In the genomic region with DNA sequence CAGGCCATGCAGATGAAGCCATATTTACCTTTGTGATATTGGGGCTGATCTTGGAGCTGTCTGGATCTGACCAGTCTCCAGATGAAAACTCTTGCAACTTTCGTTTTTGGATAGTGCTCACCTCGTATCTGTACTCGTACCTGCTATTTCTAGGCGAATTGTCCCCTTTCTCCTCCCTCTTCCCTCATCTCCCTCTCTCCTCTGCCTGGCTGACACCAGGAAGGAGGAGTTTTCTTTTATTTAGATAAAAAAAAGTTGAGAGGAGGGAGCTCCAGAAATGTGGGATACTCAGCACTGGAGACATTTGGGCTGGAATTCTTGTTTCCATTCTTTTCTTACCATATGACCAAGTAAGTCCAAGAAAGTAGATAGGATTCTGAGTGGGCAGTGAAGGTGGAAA, we compare ENCODE assay signal across 11 cellular contexts. TPM values are rescaled to one million over a fixed set of nuclear protein-coding genes. Genes with fewer than 3 reads are reported as not detected.
DNase-seq lines count a peak whose midpoint lies in the region; ATAC-seq and TF ChIP-seq lines count a peak whose summit lies in the region.
"Had no signal": no experiment of that assay in that cellular context is flagged by ENCODE, and none has a peak within 500 bp of the region (broad histone marks: within the 10 kb centered on the region; RNA-seq: fewer than 3 reads in every experiment).

No MANE protein-coding gene starts in this region.

- DNase-seq in AG04450 (ENCODE audit: low read depth, low spot score): no peak
- DNase-seq in brain microvascular endothelial cell: no peak
- no peak for DNase-seq in right atrium auricular region (ENCODE audit: low spot score)
- no peak for DNase-seq in skeletal muscle cell (ENCODE audit: low read depth)
- DNase-seq in activated T-cell treated with anti-CD3 and anti-CD28 coated beads, Interleukin-2, amount 50 U/mL, for 24 hours: no peak
- no peak for DNase-seq in hypothalamus (lab: John Stamatoyannopoulos, UW)
- DNase-seq: MM.1S, NCI-H2227 treated with DMSO at 0.1 percent for 48 hours, RPMI8226 had no signal

- CTCF ChIA-PET in AG04450 (lab: Charles Lee): interaction anchor here (1.3 to 1.6 kb wide), 3 partner anchors 9 to 90 kb away, joined by 3 to 5 read pairs (median 5); no protein-coding TSS in a partner anchor

- POLR2A ChIA-PET in AG04450 (lab: Yijun Ruan, JAX): interaction anchor here (1.5 kb wide), 1 partner anchor 66 kb away, joined by 6 read pairs; no protein-coding TSS in a partner anchor

- TF ChIP-seq CTCF in AG04450 (IDR thresholded peaks at IDR 0.05; ENCODE audit: low read depth, low read length): no peak
- no peak for TF ChIP-seq CTCF in brain microvascular endothelial cell (IDR thresholded peaks at IDR 0.05; ENCODE audit: low read depth, low read length, missing control alignments)
- TF ChIP-seq CTCF in right atrium auricular region (IDR thresholded peaks at IDR 0.05): no peak

- H3K27me3 ChIP-seq in AG04450 (ENCODE audit: control insufficient read depth, insufficient read depth, low read length): no peaks in the 10 kb centered on the region
- H3K27me3 ChIP-seq in brain microvascular endothelial cell (replicated peaks): no peaks in the 10 kb centered on the region
- H3K27me3 ChIP-seq in right atrium auricular region: no peaks in the 10 kb centered on the region

- peaks cover 6% of the 10 kb centered on the region; the same call in 1 of the 2 replicates for H3K9me3 ChIP-seq in AG04450 (ENCODE audit: control insufficient read depth, insufficient read depth, low read length)
- H3K9me3 ChIP-seq in right atrium auricular region: peaks cover 0 to 3% of the 10 kb centered on the region in 2 donors

- no peaks in the 10 kb centered on the region for H3K27me3 Mint-ChIP-seq in activated T-cell treated with anti-CD3 and anti-CD28 coated beads, Interleukin-2, amount 50 U/mL, for 24 hours

- no peak overlapping the region for H3K27ac Mint-ChIP-seq in activated T-cell treated with anti-CD3 and anti-CD28 coated beads, Interleukin-2, amount 50 U/mL, for 24 hours

- in situ Hi-C loops in brain microvascular endothelial cell (cut with HindIII; ENCODE audit: low pct_ligation_motif_present, low sequenced_read_pairs): no loop called here

- peaks cover 3% of the 10 kb centered on the region for H3K9me3 Mint-ChIP-seq in activated T-cell treated with anti-CD3 and anti-CD28 coated beads, Interleukin-2, amount 50 U/mL, for 24 hours

- peaks cover 2% of the 10 kb centered on the region for H3K36me3 Mint-ChIP-seq in activated T-cell treated with anti-CD3 and anti-CD28 coated beads, Interleukin-2, amount 50 U/mL, for 24 hours (ENCODE audit: low read depth)

- ATAC-seq in HG03280 (IDR thresholded peaks at IDR 0.05; ENCODE audit: unreplicated experiment): no peak
- ATAC-seq in GM19467 (IDR thresholded peaks at IDR 0.05; ENCODE audit: unreplicated experiment): no peak

- H3K4me1 Mint-ChIP-seq in activated T-cell treated with anti-CD3 and anti-CD28 coated beads, Interleukin-2, amount 50 U/mL, for 24 hours (ENCODE audit: low read depth): peaks cover 13% of the 10 kb centered on the region

- no peak overlapping the region for H3K4me3 Mint-ChIP-seq in activated T-cell treated with anti-CD3 and anti-CD28 coated beads, Interleukin-2, amount 50 U/mL, for 24 hours

- H3K4me1 ChIP-seq in right atrium auricular region: peaks cover 0 to 55% of the 10 kb centered on the region in 2 donors

- H3K4me3 ChIP-seq in AG04450 (ENCODE audit: low read depth, low read length) (peak overlapping the region; percentile 32), brain microvascular endothelial cell (ENCODE audit: low read depth, low read length) (peak overlapping the region; percentile 2), right atrium auricular region (peak overlapping the region; percentile 1 to 39), skeletal muscle cell (ENCODE audit: low read depth, low read length) (peak overlapping the region; percentile 35)

- H3K27ac ChIP-seq in AG04450 (ENCODE audit: low read depth, low read length): peak overlapping the region; percentile 94
- peak overlapping the region; percentile 98 for H3K27ac ChIP-seq in brain microvascular endothelial cell
- H3K27ac ChIP-seq in right atrium auricular region: peak overlapping the region; percentile 84 to 90

- H3K36me3 ChIP-seq in brain microvascular endothelial cell (replicated peaks) (no peaks in the 10 kb centered on the region), right atrium auricular region (no peaks in the 10 kb centered on the region)

RNA-seq across cellular contexts. Expression of a gene that starts 54.6 kb away (rescaled TPM):
- polyA plus RNA-seq in AG04450 (2011; rRNA removed): 37.5 and 51.3 TPM in 2 replicates
- 81.5 and 92.0 TPM in 2 replicates for polyA minus RNA-seq in AG04450 (2011; rRNA and poly(A)+ RNA removed)
- total RNA-seq in right atrium auricular region: 10 to 100 TPM; 26.3 to 38.9 TPM
